ENCODE assay signal across 8 cellular contexts in the genomic region with DNA sequence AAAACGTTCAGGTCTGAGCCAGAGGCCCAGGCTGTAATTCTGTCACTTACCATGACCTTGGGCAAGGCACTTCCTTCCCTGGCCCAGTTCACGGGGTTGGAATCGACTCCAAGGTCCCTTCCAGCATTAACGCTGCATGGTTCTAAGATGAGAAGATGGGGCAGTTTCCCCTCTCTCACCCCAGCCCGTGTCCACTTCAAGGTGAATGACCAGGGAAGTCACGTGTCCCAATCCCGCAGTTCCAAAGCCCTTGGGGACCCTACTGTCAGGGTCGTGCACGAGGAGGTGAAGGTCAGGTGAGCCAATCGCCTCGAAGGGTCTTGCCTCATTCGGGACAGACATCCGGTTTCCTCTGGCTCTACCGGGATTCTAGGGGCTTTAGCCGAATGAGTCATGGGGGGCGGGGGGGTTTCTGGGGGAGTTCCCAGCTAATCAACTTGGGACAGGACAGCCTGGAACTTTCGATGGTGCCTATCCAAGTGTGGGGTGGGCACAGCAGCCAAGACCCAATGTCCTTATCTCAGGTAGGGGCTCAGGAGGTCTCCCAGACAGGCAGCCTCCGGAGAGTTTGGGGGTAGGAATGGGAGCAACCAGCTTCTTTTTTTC. TPM values are rescaled to one million over a fixed set of nuclear protein-coding genes. Genes with fewer than 3 reads are reported as not detected.
DNase-seq lines count a peak whose midpoint lies in the region; TF ChIP-seq lines count a peak whose summit lies in the region.
"Had no signal": no experiment of that assay in that cellular context is flagged by ENCODE, and none has a peak within 500 bp of the region (broad histone marks: within the 10 kb centered on the region; RNA-seq: fewer than 3 reads in every experiment).

No MANE protein-coding gene starts in this region.

- peak overlapping the region; percentile 32 to 48 (median 42) for H3K27ac ChIP-seq in sigmoid colon

- TF ChIP-seq POLR2A in sigmoid colon (IDR thresholded peaks at IDR 0.05) = no peak

- H3K27me3 ChIP-seq in NT2/D1 (ENCODE audit: insufficient read depth, insufficient read length) = peaks cover 2% of the 10 kb centered on the region
- H3K27me3 ChIP-seq in sigmoid colon = no peaks in the 10 kb centered on the region

- H3K9me3 ChIP-seq in NT2/D1 (ENCODE audit: insufficient read depth, low read length) (peaks cover 3% of the 10 kb centered on the region; the same call in 1 of the 2 replicates), sigmoid colon (no peaks in the 10 kb centered on the region)

- H3K4me3 ChIP-seq in NT2/D1 (ENCODE audit: insufficient read length, low read depth) (no peak overlapping the region), fibroblast of villous mesenchyme (ENCODE audit: low read depth, low read length) (no peak overlapping the region), sigmoid colon (no peak overlapping the region)

- intact Hi-C loops in sigmoid colon (cut with DNase I) = loop anchor here (1.0 kb wide), 1 partner anchor 13 kb away; no protein-coding TSS in a partner anchor

- TF ChIP-seq CTCF in fibroblast of villous mesenchyme (IDR thresholded peaks at IDR 0.05; ENCODE audit: insufficient read depth, low read depth, low read length) (no peak), sigmoid colon (IDR thresholded peaks at IDR 0.05) (no peak)

- H3K4me1 ChIP-seq in NT2/D1 (ENCODE audit: insufficient read depth, insufficient read length) (peaks cover 26% of the 10 kb centered on the region), sigmoid colon (peaks cover 0 to 38% (median 30%) of the 10 kb centered on the region in 4 donors)

- H3K36me3 ChIP-seq in NT2/D1 (ENCODE audit: insufficient read depth, insufficient read length, low read length) (peaks cover 22% of the 10 kb centered on the region), sigmoid colon (peaks cover 0 to 3% (median 2%) of the 10 kb centered on the region in 4 donors)

- WGBS in sigmoid colon, 2 donors = 15 to 53% methylated on average over 18 of the region's 18 CpGs

- H3K9ac ChIP-seq in NT2/D1 (ENCODE audit: insufficient read length, low read depth) = peak overlapping the region; percentile 5

- DNase-seq in NT2/D1 (ENCODE audit: low read depth, low spot score) = no peak
- peak; percentile 70 for DNase-seq in fibroblast of villous mesenchyme (ENCODE audit: low read depth)
- peak; percentile 78 for DNase-seq in sigmoid colon
- no peak for DNase-seq in NCI-H1048 (lab: John Stamatoyannopoulos, UW)
- no peak for DNase-seq in H4 (ENCODE audit: low spot score)
- no peak for DNase-seq in SIG-M5 treated with dmso at 0.1 percent for 504 hours (lab: John Stamatoyannopoulos, UW; ENCODE audit: unreplicated experiment)

- no peak for TF ChIP-seq EP300 in sigmoid colon (IDR thresholded peaks at IDR 0.05)

RNA-seq across cellular contexts. Expression of a gene that starts 0.8 kb away (rescaled TPM):
- total RNA-seq in fibroblast of villous mesenchyme = 0.97 and 4.3 TPM in 2 replicates
- total RNA-seq in sigmoid colon = 10 to 100 TPM in 1 of 4 donors, not detected in 3; 23.3 TPM
- polyA plus RNA-seq in sigmoid colon = 1 to 10 TPM in 2 of 3 donors, not detected in 1; 1.2 to 3.1 TPM
- total RNA-seq in H4 (2014; rRNA removed; shearing (Covaris generic)) = not detected in 2 replicates
- total RNA-seq: CD8-positive, alpha-beta memory T cell; kidney epithelial cell had no signal
- polyA plus RNA-seq: CD8-positive, alpha-beta memory T cell had no signal

RNA-seq across cellular contexts. Expression of a gene that starts 33.9 kb away (rescaled TPM):
- total RNA-seq in fibroblast of villous mesenchyme = 118 and 120 TPM in 2 replicates
- 10 to 100 TPM; 53.2 to 71.3 (median 64.2) TPM for total RNA-seq in sigmoid colon
- polyA plus RNA-seq in sigmoid colon = 100 to 1,000 TPM in 1 of 3 donors, 10 to 100 TPM in 2; 57.1 to 112 (median 78.1) TPM
- 165 and 172 TPM in 2 replicates for total RNA-seq in H4 (2014; rRNA removed; shearing (Covaris generic))

RNA-seq across cellular contexts. Expression of a gene that starts 39.7 kb away (rescaled TPM):
- 46.7 and 47.9 TPM in 2 replicates for total RNA-seq in fibroblast of villous mesenchyme
- 10 to 100 TPM; 27.3 to 64.8 (median 31.7) TPM for total RNA-seq in sigmoid colon
- polyA plus RNA-seq in sigmoid colon = 10 to 100 TPM; 19.2 to 83.0 (median 29.1) TPM
- total RNA-seq in H4 (2014; rRNA removed; shearing (Covaris generic)) = 33.9 and 44.5 TPM in 2 replicates

RNA-seq across cellular contexts. Expression of a gene that starts 48.3 kb away (rescaled TPM):
- total RNA-seq in fibroblast of villous mesenchyme (19.0 and 27.2 TPM in 2 replicates), sigmoid colon (10 to 100 TPM; 78.8 to 86.1 (median 83.8) TPM)
- polyA plus RNA-seq in sigmoid colon = 10 to 100 TPM; 25.4 to 35.4 (median 25.8) TPM
- 13.6 and 16.6 TPM in 2 replicates for total RNA-seq in H4 (2014; rRNA removed; shearing (Covaris generic))

RNA-seq across cellular contexts. Expression of a gene that starts 51.7 kb away (rescaled TPM):
- under 0.01 TPM in 1 of 2 replicates, not detected in the other for total RNA-seq in fibroblast of villous mesenchyme
- 1 to 10 TPM in 1 of 4 donors, not detected in 3; 1.3 TPM for total RNA-seq in sigmoid colon
- under 1 TPM in 2 of 3 donors, not detected in 1; 0.29 to 0.60 TPM for polyA plus RNA-seq in sigmoid colon
- not detected in 2 replicates for total RNA-seq in H4 (2014; rRNA removed; shearing (Covaris generic))
- total RNA-seq: CD8-positive, alpha-beta memory T cell; kidney epithelial cell had no signal

Comparison
In these comparisons a context has a peak if more than half of its experiments do, and no peak if none do; other contexts are left out.
1. DNase-seq: peak in fibroblast of villous mesenchyme (single experiment) and sigmoid colon (single experiment); none in NT2/D1 (single experiment), NCI-H1048 (single experiment), H4 (single experiment) and SIG-M5 treated with dmso at 0.1 percent for 504 hours (single experiment).